20 cellular contexts compared by ENCODE assay signal in the genomic region with DNA sequence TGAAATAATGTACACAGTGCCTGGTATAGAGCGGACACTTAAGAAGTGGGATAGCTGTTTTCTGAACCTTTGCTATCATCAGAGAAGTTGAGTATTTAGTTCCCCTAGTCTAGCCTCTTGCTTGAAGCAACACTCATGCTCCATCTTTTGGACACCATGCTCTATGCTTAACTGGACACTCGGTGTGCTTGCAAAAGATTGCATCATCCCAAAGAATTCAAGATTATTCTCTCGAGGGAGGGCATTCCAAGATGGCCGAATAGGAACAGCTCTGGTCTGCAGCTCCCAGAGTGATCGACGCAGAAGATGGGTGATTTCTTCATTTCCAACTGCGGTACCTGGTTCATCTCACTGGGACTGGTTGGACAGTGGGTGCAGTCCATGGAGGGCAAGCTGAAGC.
DNase-seq lines count a peak whose midpoint lies in the region; ATAC-seq, FAIRE-seq and TF ChIP-seq lines count a peak whose summit lies in the region.
"Had no signal": no experiment of that assay in that cellular context is flagged by ENCODE, and none has a peak within 500 bp of the region (broad histone marks: within the 10 kb centered on the region; RNA-seq: fewer than 3 reads in every experiment).

No MANE protein-coding gene starts in this region.

- H3K79me2 ChIP-seq in GM23338 (replicated peaks; ENCODE audit: insufficient read depth) (no peaks in the 10 kb centered on the region), H1 (ENCODE audit: control insufficient read depth in 1 of 2, insufficient read depth in 2 of 2, low read length in 2 of 2) (no peaks in the 10 kb centered on the region)

- 0 out of 2 replicates have a peak overlapping the region, but pooled peaks have one; percentile 72 for H2BK15ac ChIP-seq in H1 (ENCODE audit: low read length)

- DNase-seq in GM23338 (ENCODE audit: low spot score) (no peak), WTC11 (ENCODE audit: low spot score) (no peak), H1 (ENCODE audit: low read depth in 1 of 2, low spot score in 2 of 2) (no peak), D721Med (ENCODE audit: insufficient read length, low spot score) (no peak), putamen (ENCODE audit: low spot score) (no peak), GM19240 (ENCODE audit: insufficient read length, low spot score) (no peak), WERI-Rb-1 (no peak)
- DNase-seq: ACHN; BE2C; C1 segment of cervical spinal cord; CD4-positive, alpha-beta T cell; Kasumi-1; KG1 had no signal

- no peaks in the 10 kb centered on the region for H3K9me2 ChIP-seq in GM23338 (ENCODE audit: insufficient read depth)

- no peaks in the 10 kb centered on the region for H4K20me1 ChIP-seq in GM23338 (replicated peaks; ENCODE audit: insufficient read depth)
- no peaks in the 10 kb centered on the region for H4K20me1 ChIP-seq in H1 (replicated peaks in 1 of 2; ENCODE audit: control insufficient read depth in 1 of 2, insufficient read depth in 2 of 2, low read length in 2 of 2)

- no peak overlapping the region for H2AK5ac ChIP-seq in H1 (ENCODE audit: low read depth, low read length)

- H3K27ac Mint-ChIP-seq in GM23338 (0 out of 2 replicates have a peak overlapping the region, but pooled peaks have one; percentile 40), WTC11 (no peak overlapping the region)
- H3K27ac Mint-ChIP-seq: CD4-positive, alpha-beta T cell; IgD-negative memory B cell had no signal

- no peak overlapping the region for H3K4ac ChIP-seq in H1 (replicated peaks; ENCODE audit: insufficient read length, low read depth, low read length)

- FAIRE-seq in H1 (lab: Jason Lieb, UNC) (no peak), D721Med (lab: Jason Lieb, UNC) (no peak)
- FAIRE-seq: A204.1, G401.6, GM12891 had no signal

- H3K4me3 ChIP-seq in GM23338 = no peak overlapping the region
- no peak overlapping the region for H3K4me3 ChIP-seq in H1 (ENCODE audit: extremely low read depth in 1 of 4, insufficient read depth in 2 of 4, low read depth in 3 of 4, low read length in 4 of 4)
- no peak overlapping the region for H3K4me3 ChIP-seq in WERI-Rb-1 (ENCODE audit: low read depth, low read length)
- H3K4me3 ChIP-seq: HAP-1 had no signal

- no peak overlapping the region for H2BK120ac ChIP-seq in H1 (replicated peaks; ENCODE audit: low read depth, low read length)

- peak overlapping the region; percentile 59; the same call in 1 of the 2 replicates for H2AFZ ChIP-seq in GM23338
- 0 out of 2 replicates have a peak overlapping the region, but pooled peaks have one; percentile 32 for H2AFZ ChIP-seq in H1 (ENCODE audit: low read length)

- H3K4me2 ChIP-seq in GM23338 = no peak overlapping the region
- no peak overlapping the region for H3K4me2 ChIP-seq in H1 (ENCODE audit: insufficient read depth in 1 of 2, low read depth in 2 of 2, low read length in 2 of 2)

- no peaks in the 10 kb centered on the region for H3K36me3 Mint-ChIP-seq in GM23338 (ENCODE audit: low read depth)
- no peaks in the 10 kb centered on the region; the same call in 1 of the 2 replicates for H3K36me3 Mint-ChIP-seq in WTC11
- H3K36me3 Mint-ChIP-seq: IgD-negative memory B cell had no signal

- no peak for TF ChIP-seq RAD21 in H1 (IDR thresholded peaks at IDR 0.05 in 1 of 2, conservative IDR thresholded peaks at IDR 0.05 in 1 of 2; ENCODE audit: low read depth in 2 of 2, low read length in 2 of 2)

- H2BK12ac ChIP-seq in H1 (ENCODE audit: low read depth, low read length) = no peak overlapping the region

- no peak overlapping the region for H4K8ac ChIP-seq in H1 (ENCODE audit: extremely low read depth, insufficient read depth, low read length)

- no peaks in the 10 kb centered on the region for H3K23me2 ChIP-seq in H1 (ENCODE audit: low read depth, low read length)

- H3K27ac ChIP-seq in C4-2B (peak overlapping the region; percentile 22; the same call in 1 of the 2 replicates), GM23338 (ENCODE audit: low read depth) (no peak overlapping the region), H1 (ENCODE audit: low read depth, low read length) (no peak overlapping the region), WERI-Rb-1 (no peak overlapping the region)
- H3K27ac ChIP-seq: HL-60 had no signal

- POLR2A ChIA-PET in WTC11 (lab: Charles Lee) = no interaction called here
- POLR2A ChIA-PET in H1 (lab: Charles Lee; ENCODE audit: partially characterized antibody) = no interaction called here

- H3K27me3 ChIP-seq in GM23338 (ENCODE audit: insufficient read depth) = no peaks in the 10 kb centered on the region
- no peaks in the 10 kb centered on the region for H3K27me3 ChIP-seq in H1 (replicated peaks in 1 of 4; ENCODE audit: control insufficient read depth in 3 of 4, extremely low read depth in 1 of 4, insufficient read depth in 3 of 4, low read length in 3 of 4)
- no peaks in the 10 kb centered on the region for H3K27me3 ChIP-seq in WERI-Rb-1 (ENCODE audit: insufficient read depth, low read depth, severe bottlenecking)
- H3K27me3 ChIP-seq: BE2C had no signal

- no peaks in the 10 kb centered on the region for H3K27me3 Mint-ChIP-seq in GM23338 (ENCODE audit: insufficient read depth, low read depth, poor library complexity)
- peaks cover 1% of the 10 kb centered on the region for H3K27me3 Mint-ChIP-seq in WTC11 (ENCODE audit: low read depth)
- H3K27me3 Mint-ChIP-seq: CD4-positive, alpha-beta T cell; IgD-negative memory B cell had no signal

- no peak overlapping the region for H3K14ac ChIP-seq in H1 (ENCODE audit: insufficient read length)

- no peaks in the 10 kb centered on the region; the same call in 2 of the 3 replicates for H3K4me1 Mint-ChIP-seq in GM23338
- H3K4me1 Mint-ChIP-seq in WTC11 = no peaks in the 10 kb centered on the region
- H3K4me1 Mint-ChIP-seq: IgD-negative memory B cell had no signal

- CTCF ChIA-PET in WTC11 (lab: Charles Lee) = no interaction called here
- CTCF ChIA-PET in H1 (lab: Charles Lee; ENCODE audit: partially characterized antibody) = interaction anchor here (0.6 to 1.7 kb wide), 2 partner anchors 352 to 527 kb away, joined by 3 to 8 read pairs; no protein-coding TSS in a partner anchor

- no peak overlapping the region for H4K5ac ChIP-seq in H1 (ENCODE audit: insufficient read length, low read depth, low read length)

- H3K36me3 ChIP-seq in GM23338 (ENCODE audit: insufficient read depth) (no peaks in the 10 kb centered on the region), H1 (ENCODE audit: control insufficient read depth in 2 of 4, insufficient read depth in 4 of 4, low read length in 3 of 4) (no peaks in the 10 kb centered on the region), WERI-Rb-1 (no peaks in the 10 kb centered on the region)
- H3K36me3 ChIP-seq: BE2C, HAP-1 had no signal

- no peaks in the 10 kb centered on the region for H3F3A ChIP-seq in GM23338 (replicated peaks; ENCODE audit: low read depth)

- H3K9me3 Mint-ChIP-seq in GM23338 (no peaks in the 10 kb centered on the region; the same call in 2 of the 3 replicates), WTC11 (peaks cover 6% of the 10 kb centered on the region)

- TF ChIP-seq POLR2A in H1 (IDR thresholded peaks at IDR 0.05; ENCODE audit: control extremely low read depth in 1 of 2, low read depth in 2 of 2, low read length in 2 of 2) = no peak

- no peaks in the 10 kb centered on the region for H3K9me3 ChIP-seq in H1 (ENCODE audit: insufficient read depth in 2 of 2, low read depth in 1 of 2, low read length in 1 of 2)
- H3K9me3 ChIP-seq in WERI-Rb-1 (ENCODE audit: severe bottlenecking) = no peaks in the 10 kb centered on the region
- H3K9me3 ChIP-seq: BE2C, HAP-1 had no signal

- no peak overlapping the region; the same call in 1 of the 2 replicates for H3K18ac ChIP-seq in H1 (ENCODE audit: extremely low read depth, low read length)

- TF ChIP-seq CTCF in C4-2B (conservative IDR thresholded peaks at IDR 0.05) (no peak), GM23338 (conservative IDR thresholded peaks at IDR 0.05; ENCODE audit: low read depth in 2 of 2) (no peak), WTC11 (IDR thresholded peaks at IDR 0.05) (no peak), H1 (IDR thresholded peaks at IDR 0.05; ENCODE audit: control extremely low read depth in 1 of 3, insufficient read depth in 1 of 3, low read depth in 1 of 3, low read length in 3 of 3) (no peak), D721Med (IDR thresholded peaks at IDR 0.05; ENCODE audit: insufficient read depth, missing control alignments) (no peak), WERI-Rb-1 (IDR thresholded peaks at IDR 0.05; ENCODE audit: low read depth, low read length) (no peak)

- 93% methylated on average over 7 of the region's 7 CpGs; no CpG with 5 or more reads in 1 of the 2 experiments for WGBS in H1 (ENCODE audit: extremely low coverage in 1 of 2, insufficient coverage in 1 of 2, insufficient read length in 1 of 2, insufficient replicate concordance in 2 of 2, low coverage in 1 of 2, low lambda C conversion rate in 2 of 2, missing lambda C conversion rate in 1 of 2), 2 experiments

- H3K79me1 ChIP-seq in H1 (ENCODE audit: low read depth, low read length) = no peaks in the 10 kb centered on the region

- H3K4me3 Mint-ChIP-seq in GM23338 (no peak overlapping the region), WTC11 (no peak overlapping the region)
- H3K4me3 Mint-ChIP-seq: CD4-positive, alpha-beta T cell; IgD-negative memory B cell had no signal

- H3K9ac ChIP-seq in H1 (replicated peaks in 1 of 4; ENCODE audit: extremely low read depth in 1 of 4, low read depth in 3 of 4, low read length in 3 of 4) = no peak overlapping the region

- no peaks in the 10 kb centered on the region for H3K4me1 ChIP-seq in GM23338 (ENCODE audit: insufficient read depth)
- no peaks in the 10 kb centered on the region for H3K4me1 ChIP-seq in H1 (replicated peaks in 1 of 4; ENCODE audit: control insufficient read depth in 3 of 4, insufficient read depth in 4 of 4, low read length in 3 of 4)
- H3K4me1 ChIP-seq: BE2C had no signal

- H3K23ac ChIP-seq in H1 (ENCODE audit: insufficient read length) = no peak overlapping the region

- no peak overlapping the region for H3K56ac ChIP-seq in H1 (replicated peaks; ENCODE audit: insufficient read length, low read depth, low read length)

- ATAC-seq in GM23338 = no peak
- ATAC-seq in WTC11 = no peak

- H2BK20ac ChIP-seq in H1 (ENCODE audit: low read length) = no peak overlapping the region

- no peak overlapping the region for H4K91ac ChIP-seq in H1 (replicated peaks; ENCODE audit: insufficient read length, low read length)

- TF ChIP-seq EP300 in H1 (IDR thresholded peaks at IDR 0.05; ENCODE audit: borderline replicate concordance in 1 of 2, low read depth in 2 of 2, low read length in 2 of 2) = no peak

- no peak overlapping the region for H2BK5ac ChIP-seq in H1 (ENCODE audit: low read depth, low read length)

TF ChIP-seq in WTC11, 78 proteins besides CTCF, POLR2A, EP300 and RAD21:
- peak; percentile 72 for TF ChIP-seq GABPB1 (CRISPR knock-in tag; IDR thresholded peaks at IDR 0.05)
- TF ChIP-seq TEAD1 (CRISPR knock-in tag; IDR thresholded peaks at IDR 0.05) = no peak

TF ChIP-seq in H1, 55 proteins besides CTCF, POLR2A, EP300 and RAD21:
- TF ChIP-seq CEBPB (IDR thresholded peaks at IDR 0.05; ENCODE audit: low read depth, low read length) = peak; percentile 38; the same call in 1 of the 2 replicates
- TF ChIP-seq, protein P1, sequence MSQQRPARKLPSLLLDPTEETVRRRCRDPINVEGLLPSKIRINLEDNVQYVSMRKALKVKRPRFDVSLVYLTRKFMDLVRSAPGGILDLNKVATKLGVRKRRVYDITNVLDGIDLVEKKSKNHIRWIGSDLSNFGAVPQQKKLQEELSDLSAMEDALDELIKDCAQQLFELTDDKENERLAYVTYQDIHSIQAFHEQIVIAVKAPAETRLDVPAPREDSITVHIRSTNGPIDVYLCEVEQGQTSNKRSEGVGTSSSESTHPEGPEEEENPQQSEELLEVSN (IDR thresholded peaks at IDR 0.05) = no peak
